In the genomic region with DNA sequence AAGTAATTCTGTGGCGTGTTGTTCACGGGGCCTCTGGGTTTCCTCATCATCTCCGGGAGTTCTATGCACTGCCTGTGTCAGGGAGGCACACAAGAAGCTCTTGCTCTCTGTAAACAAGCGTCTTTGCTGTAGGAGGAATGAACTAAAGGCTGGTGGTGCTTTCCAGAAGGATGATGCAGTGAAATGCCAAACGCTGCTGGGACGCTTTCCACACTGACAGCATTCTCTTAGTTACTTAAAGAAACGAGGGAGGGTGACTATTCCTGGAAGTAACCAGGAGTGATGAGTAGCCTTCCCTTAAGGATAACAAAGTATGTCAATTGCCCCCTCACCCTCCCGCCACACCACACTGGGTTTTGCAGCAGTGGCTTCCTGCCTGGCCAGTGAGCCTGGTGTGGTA, we compare ENCODE assay signal across 17 cellular contexts. TPM values are rescaled to one million over a fixed set of nuclear protein-coding genes. Genes with fewer than 3 reads are reported as not detected.
DNase-seq lines count a peak whose midpoint lies in the region; ATAC-seq and TF ChIP-seq lines count a peak whose summit lies in the region.
"Had no signal": no experiment of that assay in that cellular context is flagged by ENCODE, and none has a peak within 500 bp of the region (broad histone marks: within the 10 kb centered on the region; RNA-seq: fewer than 3 reads in every experiment).

No MANE protein-coding gene starts in this region.

- H3K18ac ChIP-seq in neuronal stem cell (ENCODE audit: low read length), result no peak overlapping the region

- no peaks in the 10 kb centered on the region for H3K79me1 ChIP-seq in neuronal stem cell (ENCODE audit: low read depth, low read length)

- no peak overlapping the region for H2BK5ac ChIP-seq in neuronal stem cell (ENCODE audit: low read length)

- H4K91ac ChIP-seq in neuronal stem cell (ENCODE audit: low read depth, low read length, poor library complexity), result no peak overlapping the region

- no peaks in the 10 kb centered on the region for H3K36me3 ChIP-seq in SJSA1
- H3K36me3 ChIP-seq in neuronal stem cell (replicated peaks in 1 of 2; ENCODE audit: control insufficient read depth in 2 of 2, insufficient read depth in 2 of 2, low read length in 2 of 2), result no peaks in the 10 kb centered on the region
- H3K36me3 ChIP-seq: esophagus muscularis mucosa had no signal

- H3K23ac ChIP-seq in neuronal stem cell (ENCODE audit: low read depth, low read length, poor library complexity), result no peak overlapping the region

- peaks cover 14 to 20% of the 10 kb centered on the region in 2 donors for H3K4me1 Mint-ChIP-seq in natural killer cell

- no peaks in the 10 kb centered on the region for H3K9me3 Mint-ChIP-seq in natural killer cell
- H3K9me3 Mint-ChIP-seq: stimulated activated naive CD8-positive, alpha-beta T cell treated with anti-CD3 and anti-CD28 coated beads, Interleukin-15, amount 100 ng/mL, for 72 hours; T-helper 1 cell treated with Interleukin-12 subunit alpha and Interleukin-12 subunit beta and Interleukin-4 antibody, amounts not matched to agents 30 μg/mL and 1 μg/mL, for 36 hours had no signal

- intact Hi-C loops in natural killer cell (cut with micrococcal nuclease), result no loop called here

- H3K4me3 ChIP-seq in AG10803 (ENCODE audit: low read length) (peak overlapping the region; percentile 3; the same call in 1 of the 2 replicates), SJSA1 (no peak overlapping the region), neuronal stem cell (ENCODE audit: low read length in 2 of 2) (peak overlapping the region in 1 of 2 donors; percentile 22)
- H3K4me3 ChIP-seq: esophagus muscularis mucosa had no signal

- H4K8ac ChIP-seq in neuronal stem cell (ENCODE audit: low read depth, low read length), result no peak overlapping the region

- no peak overlapping the region for H3K4me2 ChIP-seq in neuronal stem cell (ENCODE audit: insufficient read depth, low read length, poor library complexity, severe bottlenecking)

- H3K9ac ChIP-seq in neuronal stem cell (ENCODE audit: low read depth, low read length, poor library complexity), result no peak overlapping the region

- H2AFZ ChIP-seq in neuronal stem cell (ENCODE audit: low read length), result peak overlapping the region; percentile 72

- H2BK12ac ChIP-seq in neuronal stem cell (ENCODE audit: low read length), result no peak overlapping the region

- H3K4me1 ChIP-seq in SJSA1 (replicated peaks), result peaks cover 53% of the 10 kb centered on the region
- H3K4me1 ChIP-seq in neuronal stem cell (ENCODE audit: control insufficient read depth in 2 of 2, insufficient read depth in 1 of 2, low read depth in 1 of 2, low read length in 2 of 2), result peaks cover 6 to 12% of the 10 kb centered on the region in 2 donors

- TF ChIP-seq CTCF in AG10803 (conservative IDR thresholded peaks at IDR 0.05; ENCODE audit: low read length) (no peak), natural killer cell (IDR thresholded peaks at IDR 0.05) (no peak)

- no peak overlapping the region for H2BK120ac ChIP-seq in neuronal stem cell (ENCODE audit: low read depth, low read length)

- no peak overlapping the region for H2BK15ac ChIP-seq in neuronal stem cell (ENCODE audit: low read length)

- H3K27me3 Mint-ChIP-seq in natural killer cell (ENCODE audit: low read depth in 2 of 2), result peaks cover 0 to 2% of the 10 kb centered on the region in 2 donors
- H3K27me3 Mint-ChIP-seq: stimulated activated naive CD8-positive, alpha-beta T cell treated with anti-CD3 and anti-CD28 coated beads, Interleukin-15, amount 100 ng/mL, for 72 hours had no signal

- H2AK5ac ChIP-seq in neuronal stem cell (ENCODE audit: low read depth, low read length), result no peak overlapping the region

- H3K4ac ChIP-seq in neuronal stem cell (ENCODE audit: low read length), result no peak overlapping the region

- H3K27ac ChIP-seq in SJSA1 (no peak overlapping the region), neuronal stem cell (replicated peaks; ENCODE audit: low read length) (no peak overlapping the region)
- H3K27ac ChIP-seq: esophagus muscularis mucosa had no signal

- no CpG with 5 or more reads among the region's 8 CpGs for WGBS in neuronal stem cell (ENCODE audit: extremely low coverage in 2 of 2, insufficient read length in 2 of 2, insufficient replicate concordance in 1 of 2), 2 donors

- H3K27ac Mint-ChIP-seq in natural killer cell, result no peak overlapping the region
- H3K27ac Mint-ChIP-seq: stimulated activated naive CD8-positive, alpha-beta T cell treated with anti-CD3 and anti-CD28 coated beads, Interleukin-15, amount 100 ng/mL, for 72 hours; T-helper 1 cell treated with Interleukin-12 subunit alpha and Interleukin-12 subunit beta and Interleukin-4 antibody, amounts not matched to agents 30 μg/mL and 1 μg/mL, for 36 hours had no signal

- no peaks in the 10 kb centered on the region for H3K9me3 ChIP-seq in SJSA1 (replicated peaks)
- H3K9me3 ChIP-seq in neuronal stem cell (replicated peaks in 1 of 2; ENCODE audit: control insufficient read depth in 2 of 2, insufficient read depth in 1 of 2, low read depth in 1 of 2, low read length in 2 of 2), result no peaks in the 10 kb centered on the region
- H3K9me3 ChIP-seq: esophagus muscularis mucosa had no signal

- no peak for ATAC-seq in HG03159 (IDR thresholded peaks at IDR 0.05; ENCODE audit: unreplicated experiment)
- no peak for ATAC-seq in natural killer cell
- ATAC-seq: stimulated activated naive CD8-positive, alpha-beta T cell treated with anti-CD3 and anti-CD28 coated beads, Interleukin-15, amount 100 ng/mL, for 72 hours had no signal

- DNase-seq in AG10803 (ENCODE audit: low read depth) (peak; percentile 85), SJSA1 (ENCODE audit: low read depth in 1 of 2, low spot score in 2 of 2) (peak; percentile 43 to 55), fibroblast of peridontal ligament (ENCODE audit: extremely low read depth) (peak; percentile 95), neuronal stem cell (ENCODE audit: low spot score) (no peak), natural killer cell (no peak), UCSD-AML1 (lab: John Stamatoyannopoulos, UW; ENCODE audit: unreplicated experiment) (no peak), epidermal melanocyte (ENCODE audit: insufficient read length, low spot score) (no peak)
- DNase-seq: activated CD4-positive, alpha-beta T cell treated with anti-CD3 and anti-CD28 coated beads for 4 hours; activated T-cell treated with anti-CD3 and anti-CD28 coated beads, Interleukin-2, amount 50 U/mL, for 1 hour; AML-193; dermis blood vessel endothelial cell; DMS 273 treated with DMSO at 0.1 percent for 48 hours; small intestine; stimulated activated naive CD8-positive, alpha-beta T cell treated with anti-CD3 and anti-CD28 coated beads, Interleukin-15, amount 100 ng/mL, for 72 hours had no signal

- H3K36me3 Mint-ChIP-seq in natural killer cell, result no peaks in the 10 kb centered on the region

- H3K27me3 ChIP-seq in SJSA1 (replicated peaks) (no peaks in the 10 kb centered on the region), neuronal stem cell (ENCODE audit: control insufficient read depth in 3 of 3, insufficient read depth in 3 of 3, low read depth in 1 of 3, low read length in 3 of 3) (no peaks in the 10 kb centered on the region)

- no peak overlapping the region for H3K14ac ChIP-seq in neuronal stem cell (ENCODE audit: low read length)

- no peak overlapping the region for H3K4me3 Mint-ChIP-seq in natural killer cell
- H3K4me3 Mint-ChIP-seq: stimulated activated naive CD8-positive, alpha-beta T cell treated with anti-CD3 and anti-CD28 coated beads, Interleukin-15, amount 100 ng/mL, for 72 hours; T-helper 1 cell treated with Interleukin-12 subunit alpha and Interleukin-12 subunit beta and Interleukin-4 antibody, amounts not matched to agents 30 μg/mL and 1 μg/mL, for 36 hours had no signal

RNA-seq across cellular contexts. Expression of a gene that starts 38.5 kb away (rescaled TPM):
- total RNA-seq in SJSA1 (2014; rRNA removed; shearing (Covaris generic)), result 61.9 and 124 TPM in 2 replicates
- 39.5 TPM for polyA plus RNA-seq in neuronal stem cell (2013, experiment 1 of 2)
- polyA plus RNA-seq in neuronal stem cell (2013, experiment 2 of 2), result 39.4 TPM
- 10 to 100 TPM; 63.9 to 99.4 (median 98.6) TPM for total RNA-seq in natural killer cell

Comparison
In these comparisons a context has a peak if more than half of its experiments do, and no peak if none do; other contexts are left out.
1. DNase-seq: peak in AG10803 (single experiment), SJSA1 (2 of 2) and fibroblast of peridontal ligament (single experiment); none in neuronal stem cell (single experiment), natural killer cell (single experiment), UCSD-AML1 (single experiment) and epidermal melanocyte (single experiment).